ENCODE assay signal across 1 cellular context in the genomic region with DNA sequence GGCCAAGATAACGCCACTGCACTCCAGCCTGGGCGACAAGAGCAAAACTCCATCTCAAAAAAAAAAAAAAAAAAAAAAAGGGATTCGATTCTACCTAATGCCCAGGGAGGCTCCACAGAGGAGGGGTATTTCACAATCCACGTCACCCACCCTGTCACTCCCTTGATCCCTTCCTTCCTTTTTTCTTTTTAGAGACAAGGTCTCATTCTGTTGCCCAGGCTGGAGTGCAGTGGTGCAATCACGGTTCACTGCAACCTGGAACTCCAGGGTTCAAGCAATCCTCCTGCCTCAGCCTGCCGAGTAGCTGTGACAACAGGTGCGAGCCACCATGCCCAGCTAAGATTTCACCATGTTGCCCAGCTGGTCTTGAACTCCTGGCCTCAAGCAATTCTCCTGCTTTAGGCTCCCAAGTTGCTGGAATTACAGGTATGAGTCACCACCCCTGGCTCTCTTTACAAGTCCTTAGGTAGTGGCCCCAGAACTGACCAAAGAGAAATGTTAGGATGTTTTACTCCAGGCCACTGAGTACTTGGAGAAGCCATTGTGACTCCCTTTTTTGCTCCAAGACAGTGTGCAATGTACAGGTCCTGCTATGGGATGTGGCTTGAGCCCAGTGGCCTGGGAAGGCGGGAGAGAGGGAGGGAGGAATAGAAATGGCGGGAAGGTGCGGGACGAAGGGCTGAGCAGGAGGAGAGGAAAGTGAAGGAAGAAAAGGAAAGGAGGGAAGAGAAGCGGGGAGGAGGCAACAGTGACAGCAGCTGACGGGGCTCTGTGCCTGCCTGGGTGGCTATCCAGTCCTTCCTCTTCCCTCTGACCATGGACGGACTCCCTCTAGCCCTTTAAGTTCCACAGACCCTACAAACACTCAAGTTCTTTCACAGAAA.
TF ChIP-seq lines count a peak whose summit lies in the region.

No MANE protein-coding gene starts in this region.

TF ChIP-seq in H1, 55 proteins besides CTCF, POLR2A, EP300 and RAD21:
- TF ChIP-seq, protein P1, sequence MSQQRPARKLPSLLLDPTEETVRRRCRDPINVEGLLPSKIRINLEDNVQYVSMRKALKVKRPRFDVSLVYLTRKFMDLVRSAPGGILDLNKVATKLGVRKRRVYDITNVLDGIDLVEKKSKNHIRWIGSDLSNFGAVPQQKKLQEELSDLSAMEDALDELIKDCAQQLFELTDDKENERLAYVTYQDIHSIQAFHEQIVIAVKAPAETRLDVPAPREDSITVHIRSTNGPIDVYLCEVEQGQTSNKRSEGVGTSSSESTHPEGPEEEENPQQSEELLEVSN (IDR thresholded peaks at IDR 0.05) = peak; percentile 56
- no peak for TF ChIP-seq KDM5A (IDR thresholded peaks at IDR 0.05; ENCODE audit: low read length)
